ENCODE assay signal across 9 cellular contexts in genomic region chr12:118102609-118103008, GRCh38. TPM values are rescaled to one million over a fixed set of nuclear protein-coding genes. Genes with fewer than 3 reads are reported as not detected.
DNase-seq lines count a peak whose midpoint lies in the region; ATAC-seq lines count a peak whose summit lies in the region.
"Had no signal": no experiment of that assay in that cellular context is flagged by ENCODE, and none has a peak within 500 bp of the region (broad histone marks: within the 10 kb centered on the region; RNA-seq: fewer than 3 reads in every experiment).

No MANE protein-coding gene starts in this region.

- H3K36me3 Mint-ChIP-seq in activated CD4-positive, alpha-beta T cell treated with anti-CD3 and anti-CD28 coated beads for 36 hours (ENCODE audit: low read depth) = no peaks in the 10 kb centered on the region
- H3K36me3 Mint-ChIP-seq in activated CD8-positive, alpha-beta T cell treated with anti-CD3 and anti-CD28 coated beads, Interleukin-2, amount 10 ng/mL, durations not matched to agents 7 days and 5 days (ENCODE audit: low read depth) = no peaks in the 10 kb centered on the region

- H3K9me3 Mint-ChIP-seq in activated CD4-positive, alpha-beta T cell treated with anti-CD3 and anti-CD28 coated beads for 36 hours (ENCODE audit: low read depth) = no peaks in the 10 kb centered on the region
- H3K9me3 Mint-ChIP-seq in activated CD8-positive, alpha-beta T cell treated with anti-CD3 and anti-CD28 coated beads, Interleukin-2, amount 10 ng/mL, durations not matched to agents 7 days and 5 days (ENCODE audit: insufficient read depth) = no peaks in the 10 kb centered on the region

- H3K4me3 Mint-ChIP-seq in activated CD4-positive, alpha-beta T cell treated with anti-CD3 and anti-CD28 coated beads for 36 hours = peak overlapping the region; percentile 71
- H3K4me3 Mint-ChIP-seq in activated CD8-positive, alpha-beta T cell treated with anti-CD3 and anti-CD28 coated beads, Interleukin-2, amount 10 ng/mL, durations not matched to agents 7 days and 5 days = peak overlapping the region; percentile 80

- ATAC-seq in activated CD4-positive, alpha-beta T cell treated with anti-CD3 and anti-CD28 coated beads for 36 hours = no peak
- no peak for ATAC-seq in activated CD8-positive, alpha-beta T cell treated with anti-CD3 and anti-CD28 coated beads, Interleukin-2, amount 10 ng/mL, durations not matched to agents 7 days and 5 days
- ATAC-seq in HG03442 (IDR thresholded peaks at IDR 0.05; ENCODE audit: unreplicated experiment) (no peak), HG02642 (IDR thresholded peaks at IDR 0.05; ENCODE audit: poor library complexity, unreplicated experiment) (no peak)

- intact Hi-C loops in activated CD4-positive, alpha-beta T cell treated with anti-CD3 and anti-CD28 coated beads for 36 hours (cut with DNase I, micrococcal nuclease) = loop anchor here in 1 of 2 experiments (10.0 kb wide), 1 partner anchor 228 kb away; no protein-coding TSS in a partner anchor

- POLR2A ChIA-PET in activated CD4-positive, alpha-beta T cell treated with anti-CD3 and anti-CD28 coated beads for 36 hours (lab: Charles Lee) = no interaction called here
- POLR2A ChIA-PET in activated CD8-positive, alpha-beta T cell treated with anti-CD3 and anti-CD28 coated beads, Interleukin-2, amount 10 ng/mL, durations not matched to agents 7 days and 5 days (lab: Charles Lee) = no interaction called here

- no peak for DNase-seq in activated CD4-positive, alpha-beta T cell treated with anti-CD3 and anti-CD28 coated beads for 36 hours
- no peak for DNase-seq in activated CD4-positive, alpha-beta T cell treated with anti-CD3 and anti-CD28 coated beads, Interleukin-2, amount 50 U/mL, for 1 hour
- no peak for DNase-seq in activated CD8-positive, alpha-beta T cell treated with anti-CD3 and anti-CD28 coated beads, Interleukin-2, amount 10 ng/mL, durations not matched to agents 7 days and 5 days
- DNase-seq in NCI-H1694 (lab: John Stamatoyannopoulos, UW) = no peak
- DNase-seq: COR-L47 had no signal

- no peaks in the 10 kb centered on the region for H3K27me3 ChIP-seq in subcutaneous abdominal adipose tissue (ENCODE audit: control insufficient read depth in 5 of 5, insufficient read depth in 4 of 5, low read length in 5 of 5)

- no peaks in the 10 kb centered on the region for H3K9me3 ChIP-seq in iPS-18c (ENCODE audit: control insufficient read depth, insufficient read depth, low read length)
- H3K9me3 ChIP-seq in subcutaneous abdominal adipose tissue (ENCODE audit: control insufficient read depth in 5 of 5, low read length in 5 of 5) = no peaks in the 10 kb centered on the region

- H3K27me3 Mint-ChIP-seq in activated CD4-positive, alpha-beta T cell treated with anti-CD3 and anti-CD28 coated beads for 36 hours = peaks cover 19% of the 10 kb centered on the region
- H3K27me3 Mint-ChIP-seq in activated CD8-positive, alpha-beta T cell treated with anti-CD3 and anti-CD28 coated beads, Interleukin-2, amount 10 ng/mL, durations not matched to agents 7 days and 5 days (ENCODE audit: low read depth) = peaks cover 21% of the 10 kb centered on the region

- CTCF ChIA-PET in activated CD4-positive, alpha-beta T cell treated with anti-CD3 and anti-CD28 coated beads for 36 hours (lab: Charles Lee) = interaction anchor here (0.6 to 1.0 kb wide), 3 partner anchors 25 to 1401 kb away, joined by 3 to 4 read pairs (median 3); partner anchors contain the start of gene PEBP1
- CTCF ChIA-PET in activated CD8-positive, alpha-beta T cell treated with anti-CD3 and anti-CD28 coated beads, Interleukin-2, amount 10 ng/mL, durations not matched to agents 7 days and 5 days (lab: Charles Lee) = interaction anchor here (1.5 kb wide), 1 partner anchor 12 kb away, joined by 4 read pairs; no protein-coding TSS in a partner anchor

- H3K27ac ChIP-seq in subcutaneous abdominal adipose tissue (ENCODE audit: low read depth, low read length) = no peak overlapping the region

- peaks cover 2 to 29% (median 21%) of the 10 kb centered on the region in 5 donors for H3K4me1 ChIP-seq in subcutaneous abdominal adipose tissue (ENCODE audit: control insufficient read depth in 5 of 5, insufficient read depth in 5 of 5, low read length in 5 of 5)

- H3K4me3 ChIP-seq in iPS-18c (ENCODE audit: insufficient read depth, low read depth, low read length) = peak overlapping the region; percentile 89
- peak overlapping the region in 4 of 5 donors; percentile 53 to 85 (median 82) for H3K4me3 ChIP-seq in subcutaneous abdominal adipose tissue (ENCODE audit: low read depth in 1 of 5, low read length in 5 of 5)

- peaks cover 6% of the 10 kb centered on the region for H3K4me1 Mint-ChIP-seq in activated CD4-positive, alpha-beta T cell treated with anti-CD3 and anti-CD28 coated beads for 36 hours
- peaks cover 8% of the 10 kb centered on the region for H3K4me1 Mint-ChIP-seq in activated CD8-positive, alpha-beta T cell treated with anti-CD3 and anti-CD28 coated beads, Interleukin-2, amount 10 ng/mL, durations not matched to agents 7 days and 5 days (ENCODE audit: low read depth)

- peak overlapping the region in 2 of 5 donors; percentile 64 to 79 for H3K9ac ChIP-seq in subcutaneous abdominal adipose tissue (ENCODE audit: low read length in 5 of 5)

- H3K36me3 ChIP-seq in subcutaneous abdominal adipose tissue (ENCODE audit: control insufficient read depth in 5 of 5, insufficient read depth in 5 of 5, low read length in 5 of 5) = no peaks in the 10 kb centered on the region

- H3K27ac Mint-ChIP-seq in activated CD4-positive, alpha-beta T cell treated with anti-CD3 and anti-CD28 coated beads for 36 hours = no peak overlapping the region
- H3K27ac Mint-ChIP-seq in activated CD8-positive, alpha-beta T cell treated with anti-CD3 and anti-CD28 coated beads, Interleukin-2, amount 10 ng/mL, durations not matched to agents 7 days and 5 days = no peak overlapping the region

RNA-seq across cellular contexts. Expression of gene VSIG10, which starts 1.2 kb away (rescaled TPM):
- total RNA-seq in activated CD4-positive, alpha-beta T cell treated with anti-CD3 and anti-CD28 coated beads for 36 hours = 1 to 10 TPM; 6.5 to 8.2 TPM
- 1 to 10 TPM; 7.5 to 8.2 TPM for total RNA-seq in activated CD8-positive, alpha-beta T cell treated with anti-CD3 and anti-CD28 coated beads, Interleukin-2, amount 10 ng/mL, durations not matched to agents 7 days and 5 days

RNA-seq across cellular contexts. Expression of gene PEBP1, which starts 33.3 kb away (rescaled TPM):
- 100 to 1,000 TPM; 117 to 134 TPM for total RNA-seq in activated CD4-positive, alpha-beta T cell treated with anti-CD3 and anti-CD28 coated beads for 36 hours
- 100 to 1,000 TPM; 115 to 118 TPM for total RNA-seq in activated CD8-positive, alpha-beta T cell treated with anti-CD3 and anti-CD28 coated beads, Interleukin-2, amount 10 ng/mL, durations not matched to agents 7 days and 5 days

RNA-seq across cellular contexts. Expression of gene WSB2, which starts 41.6 kb away (rescaled TPM):
- 10 to 100 TPM; 57.7 to 58.2 TPM for total RNA-seq in activated CD4-positive, alpha-beta T cell treated with anti-CD3 and anti-CD28 coated beads for 36 hours
- total RNA-seq in activated CD8-positive, alpha-beta T cell treated with anti-CD3 and anti-CD28 coated beads, Interleukin-2, amount 10 ng/mL, durations not matched to agents 7 days and 5 days = 10 to 100 TPM; 44.6 to 45.0 TPM
